Comparison of ENCODE assay signal across 12 cellular contexts in genomic region chr20:53827292-53827995, GRCh38.
DNase-seq lines count a peak whose midpoint lies in the region; ATAC-seq, FAIRE-seq and TF ChIP-seq lines count a peak whose summit lies in the region.
"Had no signal": no experiment of that assay in that cellular context is flagged by ENCODE, and none has a peak within 500 bp of the region (broad histone marks: within the 10 kb centered on the region; RNA-seq: fewer than 3 reads in every experiment).

No MANE protein-coding gene starts in this region.

- no peak overlapping the region for H4K91ac ChIP-seq in H1 (replicated peaks; ENCODE audit: insufficient read length, low read length)

- WGBS in H1 (ENCODE audit: extremely low coverage in 1 of 2, insufficient coverage in 1 of 2, insufficient read length in 1 of 2, insufficient replicate concordance in 2 of 2, low coverage in 1 of 2, low lambda C conversion rate in 2 of 2, missing lambda C conversion rate in 1 of 2), 2 experiments = 100% methylated on average over 2 of the region's 2 CpGs; no CpG with 5 or more reads in 1 of the 2 experiments

- no peak overlapping the region for H3K4ac ChIP-seq in H1 (replicated peaks; ENCODE audit: insufficient read length, low read depth, low read length)

- H3K23ac ChIP-seq in H1 (ENCODE audit: insufficient read length) = no peak overlapping the region

- H2AFZ ChIP-seq in H1 (ENCODE audit: low read length) (no peak overlapping the region), parathyroid adenoma (peak overlapping the region; percentile 64)

- H3K18ac ChIP-seq in H1 (ENCODE audit: extremely low read depth, low read length) = no peak overlapping the region; the same call in 1 of the 2 replicates

- no peak overlapping the region for H2BK5ac ChIP-seq in H1 (ENCODE audit: low read depth, low read length)

- H4K5ac ChIP-seq in H1 (ENCODE audit: insufficient read length, low read depth, low read length) = no peak overlapping the region

- no peaks in the 10 kb centered on the region for H3K79me1 ChIP-seq in H1 (ENCODE audit: low read depth, low read length)

- peak overlapping the region; percentile 98 for H3K27ac ChIP-seq in AG04450 (ENCODE audit: low read depth, low read length)
- no peak overlapping the region for H3K27ac ChIP-seq in H1 (ENCODE audit: low read depth, low read length)
- H3K27ac ChIP-seq in parathyroid adenoma = peak overlapping the region; percentile 86

- FAIRE-seq in H1 (lab: Jason Lieb, UNC) = no peak
- FAIRE-seq: small intestine had no signal

- no peak for TF ChIP-seq RAD21 in H1 (IDR thresholded peaks at IDR 0.05 in 1 of 2, conservative IDR thresholded peaks at IDR 0.05 in 1 of 2; ENCODE audit: low read depth in 2 of 2, low read length in 2 of 2)

- POLR2A ChIA-PET in AG04450 (lab: Yijun Ruan, JAX) = interaction anchor here (0.6 to 1.2 kb wide), 6 partner anchors 36 to 214 kb away, joined by 3 to 6 read pairs (median 5); no protein-coding TSS in a partner anchor
- POLR2A ChIA-PET in H1 (lab: Charles Lee; ENCODE audit: partially characterized antibody) = interaction anchor here (0.6 to 0.9 kb wide), 2 partner anchors 10 to 18 kb away, joined by 3 read pairs; no protein-coding TSS in a partner anchor

- H2BK20ac ChIP-seq in H1 (ENCODE audit: low read length) = peak overlapping the region; percentile 40; the same call in 1 of the 2 replicates

- H2BK120ac ChIP-seq in H1 (replicated peaks; ENCODE audit: low read depth, low read length) = no peak overlapping the region

- no peaks in the 10 kb centered on the region for H4K20me1 ChIP-seq in H1 (replicated peaks in 1 of 2; ENCODE audit: control insufficient read depth in 1 of 2, insufficient read depth in 2 of 2, low read length in 2 of 2)

- H2BK15ac ChIP-seq in H1 (ENCODE audit: low read length) = no peak overlapping the region

- no peak overlapping the region for H3K56ac ChIP-seq in H1 (replicated peaks; ENCODE audit: insufficient read length, low read depth, low read length)

- DNase-seq in AG04450 (ENCODE audit: low read depth, low spot score) (no peak), H1 (ENCODE audit: low read depth in 1 of 2, low spot score in 2 of 2) (no peak), NCI-H526 treated with DMSO at 0.1 percent for 48 hours (lab: John Stamatoyannopoulos, UW) (no peak), amniotic stem cell (lab: John Stamatoyannopoulos, UW) (no peak), SIG-M5 (lab: John Stamatoyannopoulos, UW) (no peak)
- DNase-seq: activated CD4-positive, alpha-beta memory T cell treated with anti-CD3 and anti-CD28 coated beads for 36 hours; central memory CD4-positive, alpha-beta T cell; MM.1S; small intestine had no signal

- no peaks in the 10 kb centered on the region for H3K23me2 ChIP-seq in H1 (ENCODE audit: low read depth, low read length)

- H2BK12ac ChIP-seq in H1 (ENCODE audit: low read depth, low read length) = no peak overlapping the region

- H3K9me3 ChIP-seq in AG04450 (ENCODE audit: control insufficient read depth, insufficient read depth, low read length) (no peaks in the 10 kb centered on the region; the same call in 1 of the 2 replicates), H1 (ENCODE audit: insufficient read depth in 2 of 2, low read depth in 1 of 2, low read length in 1 of 2) (no peaks in the 10 kb centered on the region), parathyroid adenoma (ENCODE audit: control insufficient read depth, low read length) (no peaks in the 10 kb centered on the region)

- H3K79me2 ChIP-seq in H1 (ENCODE audit: control insufficient read depth in 1 of 2, insufficient read depth in 2 of 2, low read length in 2 of 2) (no peaks in the 10 kb centered on the region), parathyroid adenoma (no peaks in the 10 kb centered on the region)

- TF ChIP-seq CTCF in AG04450 (IDR thresholded peaks at IDR 0.05; ENCODE audit: low read depth, low read length) = no peak
- no peak for TF ChIP-seq CTCF in H1 (IDR thresholded peaks at IDR 0.05; ENCODE audit: control extremely low read depth in 1 of 3, insufficient read depth in 1 of 3, low read depth in 1 of 3, low read length in 3 of 3)
- TF ChIP-seq CTCF in parathyroid adenoma (IDR thresholded peaks at IDR 0.05) = no peak

- TF ChIP-seq POLR2A in H1 (IDR thresholded peaks at IDR 0.05; ENCODE audit: control extremely low read depth in 1 of 2, low read depth in 2 of 2, low read length in 2 of 2) = no peak

- no peak overlapping the region for H2AK5ac ChIP-seq in H1 (ENCODE audit: low read depth, low read length)

- H3K4me2 ChIP-seq in H1 (ENCODE audit: insufficient read depth in 1 of 2, low read depth in 2 of 2, low read length in 2 of 2) = no peak overlapping the region
- H3K4me2 ChIP-seq in parathyroid adenoma (ENCODE audit: low read length) = peak overlapping the region; percentile 83

- CTCF ChIA-PET in AG04450 (lab: Charles Lee) = interaction anchor here (0.9 to 1.8 kb wide), 4 partner anchors 87 to 248 kb away, joined by 3 to 6 read pairs (median 4); no protein-coding TSS in a partner anchor
- CTCF ChIA-PET in H1 (lab: Charles Lee; ENCODE audit: partially characterized antibody) = interaction anchor here (0.6 to 0.8 kb wide), 5 partner anchors 39 to 476 kb away, joined by 3 to 4 read pairs (median 3); no protein-coding TSS in a partner anchor

- no peak overlapping the region for H3K14ac ChIP-seq in H1 (ENCODE audit: insufficient read length)

- ATAC-seq in HG03571 (IDR thresholded peaks at IDR 0.05; ENCODE audit: unreplicated experiment) (peak; percentile 1), GM19351 (IDR thresholded peaks at IDR 0.05; ENCODE audit: unreplicated experiment) (no peak)

- no peaks in the 10 kb centered on the region for H3K27me3 ChIP-seq in AG04450 (ENCODE audit: control insufficient read depth, insufficient read depth, low read length)
- H3K27me3 ChIP-seq in H1 (replicated peaks in 1 of 4; ENCODE audit: control insufficient read depth in 3 of 4, extremely low read depth in 1 of 4, insufficient read depth in 3 of 4, low read length in 3 of 4) = no peaks in the 10 kb centered on the region
- no peaks in the 10 kb centered on the region for H3K27me3 ChIP-seq in parathyroid adenoma (ENCODE audit: control insufficient read depth, insufficient read depth, low read length)

- H3K4me1 ChIP-seq in H1 (replicated peaks in 1 of 4; ENCODE audit: control insufficient read depth in 3 of 4, insufficient read depth in 4 of 4, low read length in 3 of 4) (peaks cover 0 to 17% (median 6%) of the 10 kb centered on the region in 4 experiments; a peak in 3 of 7 replicates), parathyroid adenoma (peaks cover 22% of the 10 kb centered on the region)

- no peak overlapping the region for H3K9ac ChIP-seq in H1 (replicated peaks in 1 of 4; ENCODE audit: extremely low read depth in 1 of 4, low read depth in 3 of 4, low read length in 3 of 4)
- H3K9ac ChIP-seq in parathyroid adenoma = no peak overlapping the region

- H3K36me3 ChIP-seq in H1 (ENCODE audit: control insufficient read depth in 2 of 4, insufficient read depth in 4 of 4, low read length in 3 of 4) = no peaks in the 10 kb centered on the region
- H3K36me3 ChIP-seq in parathyroid adenoma (ENCODE audit: control insufficient read depth, insufficient read depth, low read length) = no peaks in the 10 kb centered on the region

- no peak overlapping the region for H4K8ac ChIP-seq in H1 (ENCODE audit: extremely low read depth, insufficient read depth, low read length)

- H3K4me3 ChIP-seq in AG04450 (ENCODE audit: low read depth, low read length) (no peak overlapping the region), H1 (ENCODE audit: extremely low read depth in 1 of 4, insufficient read depth in 2 of 4, low read depth in 3 of 4, low read length in 4 of 4) (no peak overlapping the region), parathyroid adenoma (ENCODE audit: low read depth, low read length) (peak overlapping the region; percentile 46)

- no peak for TF ChIP-seq EP300 in H1 (IDR thresholded peaks at IDR 0.05; ENCODE audit: borderline replicate concordance in 1 of 2, low read depth in 2 of 2, low read length in 2 of 2)

TF ChIP-seq in H1, 55 proteins besides CTCF, POLR2A, EP300 and RAD21:
- TF ChIP-seq TEAD4 (IDR thresholded peaks at IDR 0.05; ENCODE audit: low read depth, low read length) = no peak
- peak; percentile 24; the same call in 1 of the 2 replicates for TF ChIP-seq MAFK (IDR thresholded peaks at IDR 0.05; ENCODE audit: low read depth, low read length)
TF ChIP-seq in H1: peak in this region for 1.
